9 cellular contexts compared by ENCODE assay signal in the genomic region with DNA sequence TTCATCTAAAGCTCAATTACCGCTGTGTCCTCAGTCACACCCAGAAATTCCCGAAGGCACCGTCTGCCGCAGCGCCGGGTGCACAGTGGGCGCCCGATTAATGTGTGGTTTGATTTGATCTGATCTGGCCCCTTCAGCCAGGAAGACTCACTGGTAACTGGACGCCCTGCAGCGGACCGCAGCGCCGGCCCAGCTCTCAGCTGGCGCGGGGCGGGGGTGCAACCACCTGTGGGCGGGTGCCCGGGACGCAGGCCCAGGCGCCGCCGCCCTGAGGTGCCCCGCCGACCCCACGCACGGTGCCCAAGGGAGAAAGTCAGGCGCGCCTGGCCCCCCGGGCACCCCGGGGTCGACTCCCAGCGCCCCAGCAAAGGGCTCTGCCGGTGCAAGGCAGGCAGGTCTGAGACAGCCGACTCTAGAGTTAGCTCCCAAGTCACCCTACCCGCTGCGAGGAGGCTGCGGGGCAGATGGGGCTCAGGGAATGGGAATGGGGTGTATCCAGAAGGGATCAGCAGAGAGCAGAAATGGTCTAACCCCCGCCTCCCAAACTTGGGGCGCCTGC. TPM values are rescaled to one million over a fixed set of nuclear protein-coding genes. Genes with fewer than 3 reads are reported as not detected.
A peak's percentile ranks its signal among the peaks of the same experiment; 100 is the strongest.
DNase-seq lines count a peak whose midpoint lies in the region; ATAC-seq and TF ChIP-seq lines count a peak whose summit lies in the region.
"Had no signal": no experiment of that assay in that cellular context is flagged by ENCODE, and none has a peak within 500 bp of the region (broad histone marks: within the 10 kb centered on the region; RNA-seq: fewer than 3 reads in every experiment).

No MANE protein-coding gene starts in this region.

- H3K9me3 ChIP-seq in PC-9 (ENCODE audit: insufficient read depth, low read depth) = no peaks in the 10 kb centered on the region

- peak overlapping the region; percentile 75 for H3K27ac Mint-ChIP-seq in osteocyte (ENCODE audit: unreplicated experiment)

- peaks cover 53% of the 10 kb centered on the region for H3K4me1 ChIP-seq in PC-9 (replicated peaks; ENCODE audit: insufficient read depth)

- H3K4me3 ChIP-seq in PC-9 (peak overlapping the region; percentile 60), epithelial cell of esophagus (ENCODE audit: low read length) (peak overlapping the region; percentile 64)

- DNase-seq in GM20000 (ENCODE audit: low spot score) = peak; percentile 35
- peak in 1 of 2 experiments; percentile 25 for DNase-seq in PC-9
- DNase-seq in epithelial cell of esophagus (ENCODE audit: low read depth) = peak; percentile 47
- no peak for DNase-seq in osteocyte (ENCODE audit: extremely low spot score, unreplicated experiment)
- DNase-seq in SKM-1 (lab: John Stamatoyannopoulos, UW; ENCODE audit: unreplicated experiment) = no peak
- DNase-seq in middle frontal gyrus (ENCODE audit: extremely low spot score, low spot score) = no peak

- H3K36me3 Mint-ChIP-seq in osteocyte (ENCODE audit: unreplicated experiment) = no peaks in the 10 kb centered on the region

- H2AFZ ChIP-seq in PC-9 = peak overlapping the region; percentile 80; the same call in 1 of the 2 replicates

- BruUV-seq in PC-9 (replicated peaks; lab: Mats Ljungman, UMichigan) = no TSS peak

- H3K27me3 Mint-ChIP-seq in osteocyte (ENCODE audit: unreplicated experiment) = peaks cover 10% of the 10 kb centered on the region

- H3K27ac ChIP-seq in PC-9 = no peak overlapping the region
- H3K27ac ChIP-seq: SK-N-MC had no signal

- H3K4me2 ChIP-seq in PC-9 = peak overlapping the region; percentile 87

- H3K4me1 Mint-ChIP-seq in osteocyte (ENCODE audit: unreplicated experiment) = peaks cover 42% of the 10 kb centered on the region

- POLR2A ChIA-PET in PC-9 (lab: Charles Lee; ENCODE audit: unreplicated experiment) = interaction anchor here (0.6 kb wide), 2 partner anchors 116 to 221 kb away, joined by 3 read pairs; no protein-coding TSS in a partner anchor

- CTCF ChIA-PET in PC-9 (lab: Charles Lee) = interaction anchor here (0.6 to 1.4 kb wide), 2 partner anchors 26 to 478 kb away, joined by 3 to 4 read pairs; no protein-coding TSS in a partner anchor

- intact Hi-C loops in PC-9 (cut with micrococcal nuclease; ENCODE audit: unreplicated experiment) = loop anchor here (5.0 kb wide), 3 partner anchors 137 to 307 kb away; a partner anchor contains a TSS

- no peaks in the 10 kb centered on the region for H3K9me3 Mint-ChIP-seq in osteocyte (ENCODE audit: unreplicated experiment)

- ATAC-seq in HG02588 (IDR thresholded peaks at IDR 0.05; ENCODE audit: unreplicated experiment) (no peak), GM18907 (IDR thresholded peaks at IDR 0.05; ENCODE audit: unreplicated experiment) (no peak)

- H3K4me3 Mint-ChIP-seq in osteocyte (ENCODE audit: unreplicated experiment) = peak overlapping the region; percentile 83

- peaks cover 6% of the 10 kb centered on the region; the same call in 1 of the 2 replicates for H4K20me1 ChIP-seq in PC-9 (ENCODE audit: insufficient read depth)

- H3K27me3 ChIP-seq in PC-9 (ENCODE audit: insufficient read depth, low read depth) = no peaks in the 10 kb centered on the region

- H3F3A ChIP-seq in PC-9 (ENCODE audit: insufficient read depth, low read depth) = peaks cover 26% of the 10 kb centered on the region

- TF ChIP-seq CTCF in GM20000 (IDR thresholded peaks at IDR 0.05; ENCODE audit: extremely low read depth, missing control alignments) (no peak), PC-9 (conservative IDR thresholded peaks at IDR 0.05) (no peak), epithelial cell of esophagus (IDR thresholded peaks at IDR 0.05; ENCODE audit: insufficient read depth, low read depth, low read length, missing control alignments) (no peak), osteocyte (IDR thresholded peaks at IDR 0.05) (no peak)

- no peaks in the 10 kb centered on the region for H3K36me3 ChIP-seq in PC-9 (ENCODE audit: low read depth)

- H3K9me2 ChIP-seq in PC-9 (ENCODE audit: insufficient read depth) = no peaks in the 10 kb centered on the region

- H3K79me2 ChIP-seq in PC-9 (ENCODE audit: low read depth) = peaks cover 50% of the 10 kb centered on the region

RNA-seq across cellular contexts. Expression of a gene that starts 1.7 kb away (rescaled TPM):
- total RNA-seq in PC-9 (2021) (4.2 and 5.0 TPM in 2 replicates), osteocyte (17.3 and 19.3 TPM in 2 replicates)

Comparison
In these comparisons a context has a peak if more than half of its experiments do, and no peak if none do; other contexts are left out.
1. DNase-seq: peak in GM20000 (single experiment) and epithelial cell of esophagus (single experiment); none in osteocyte (single experiment), SKM-1 (single experiment) and middle frontal gyrus (single experiment).